1 cellular context compared by ENCODE assay signal in the genomic region with DNA sequence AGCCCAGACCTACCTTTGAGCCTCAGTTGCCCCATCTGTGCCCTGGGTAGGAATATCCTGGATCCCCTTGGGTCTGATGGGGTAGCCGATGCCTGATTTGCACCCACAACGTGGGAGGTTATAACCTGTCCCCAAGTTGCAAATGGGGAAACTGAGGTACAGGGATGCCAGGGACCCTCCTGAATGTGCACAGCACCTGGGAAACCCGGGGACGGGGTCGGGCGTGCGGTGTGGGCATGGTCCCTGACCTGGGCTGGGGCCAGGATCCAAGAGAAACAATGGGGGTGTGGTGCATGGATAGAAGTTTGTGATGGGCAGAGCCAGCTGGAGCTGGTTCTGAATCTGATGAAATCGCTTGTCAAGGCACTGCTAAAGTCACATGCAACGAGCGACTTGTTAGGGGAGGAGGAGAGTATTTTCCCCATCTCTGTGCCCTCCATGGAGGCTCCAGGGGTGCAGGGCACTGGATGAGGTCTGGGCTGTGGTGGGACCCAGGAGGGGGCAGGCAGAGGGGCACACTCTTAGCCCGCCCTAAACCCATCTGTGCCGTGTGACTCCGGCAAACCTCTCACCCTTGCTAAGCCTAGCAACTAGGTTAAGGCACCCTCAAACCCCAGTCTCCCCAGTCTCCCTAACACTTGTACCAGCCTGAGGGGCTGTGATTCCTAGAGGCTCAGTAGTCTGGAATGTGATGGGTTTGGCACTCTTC.
TF ChIP-seq lines count a peak whose summit lies in the region.

No MANE protein-coding gene starts in this region.

TF ChIP-seq in HepG2, 621 proteins besides CTCF, POLR2A, EP300 and RAD21 (continued from another document and continues in another):
- no peak for TF ChIP-seq NFRKB (IDR thresholded peaks at IDR 0.05)
- TF ChIP-seq, protein P1, sequence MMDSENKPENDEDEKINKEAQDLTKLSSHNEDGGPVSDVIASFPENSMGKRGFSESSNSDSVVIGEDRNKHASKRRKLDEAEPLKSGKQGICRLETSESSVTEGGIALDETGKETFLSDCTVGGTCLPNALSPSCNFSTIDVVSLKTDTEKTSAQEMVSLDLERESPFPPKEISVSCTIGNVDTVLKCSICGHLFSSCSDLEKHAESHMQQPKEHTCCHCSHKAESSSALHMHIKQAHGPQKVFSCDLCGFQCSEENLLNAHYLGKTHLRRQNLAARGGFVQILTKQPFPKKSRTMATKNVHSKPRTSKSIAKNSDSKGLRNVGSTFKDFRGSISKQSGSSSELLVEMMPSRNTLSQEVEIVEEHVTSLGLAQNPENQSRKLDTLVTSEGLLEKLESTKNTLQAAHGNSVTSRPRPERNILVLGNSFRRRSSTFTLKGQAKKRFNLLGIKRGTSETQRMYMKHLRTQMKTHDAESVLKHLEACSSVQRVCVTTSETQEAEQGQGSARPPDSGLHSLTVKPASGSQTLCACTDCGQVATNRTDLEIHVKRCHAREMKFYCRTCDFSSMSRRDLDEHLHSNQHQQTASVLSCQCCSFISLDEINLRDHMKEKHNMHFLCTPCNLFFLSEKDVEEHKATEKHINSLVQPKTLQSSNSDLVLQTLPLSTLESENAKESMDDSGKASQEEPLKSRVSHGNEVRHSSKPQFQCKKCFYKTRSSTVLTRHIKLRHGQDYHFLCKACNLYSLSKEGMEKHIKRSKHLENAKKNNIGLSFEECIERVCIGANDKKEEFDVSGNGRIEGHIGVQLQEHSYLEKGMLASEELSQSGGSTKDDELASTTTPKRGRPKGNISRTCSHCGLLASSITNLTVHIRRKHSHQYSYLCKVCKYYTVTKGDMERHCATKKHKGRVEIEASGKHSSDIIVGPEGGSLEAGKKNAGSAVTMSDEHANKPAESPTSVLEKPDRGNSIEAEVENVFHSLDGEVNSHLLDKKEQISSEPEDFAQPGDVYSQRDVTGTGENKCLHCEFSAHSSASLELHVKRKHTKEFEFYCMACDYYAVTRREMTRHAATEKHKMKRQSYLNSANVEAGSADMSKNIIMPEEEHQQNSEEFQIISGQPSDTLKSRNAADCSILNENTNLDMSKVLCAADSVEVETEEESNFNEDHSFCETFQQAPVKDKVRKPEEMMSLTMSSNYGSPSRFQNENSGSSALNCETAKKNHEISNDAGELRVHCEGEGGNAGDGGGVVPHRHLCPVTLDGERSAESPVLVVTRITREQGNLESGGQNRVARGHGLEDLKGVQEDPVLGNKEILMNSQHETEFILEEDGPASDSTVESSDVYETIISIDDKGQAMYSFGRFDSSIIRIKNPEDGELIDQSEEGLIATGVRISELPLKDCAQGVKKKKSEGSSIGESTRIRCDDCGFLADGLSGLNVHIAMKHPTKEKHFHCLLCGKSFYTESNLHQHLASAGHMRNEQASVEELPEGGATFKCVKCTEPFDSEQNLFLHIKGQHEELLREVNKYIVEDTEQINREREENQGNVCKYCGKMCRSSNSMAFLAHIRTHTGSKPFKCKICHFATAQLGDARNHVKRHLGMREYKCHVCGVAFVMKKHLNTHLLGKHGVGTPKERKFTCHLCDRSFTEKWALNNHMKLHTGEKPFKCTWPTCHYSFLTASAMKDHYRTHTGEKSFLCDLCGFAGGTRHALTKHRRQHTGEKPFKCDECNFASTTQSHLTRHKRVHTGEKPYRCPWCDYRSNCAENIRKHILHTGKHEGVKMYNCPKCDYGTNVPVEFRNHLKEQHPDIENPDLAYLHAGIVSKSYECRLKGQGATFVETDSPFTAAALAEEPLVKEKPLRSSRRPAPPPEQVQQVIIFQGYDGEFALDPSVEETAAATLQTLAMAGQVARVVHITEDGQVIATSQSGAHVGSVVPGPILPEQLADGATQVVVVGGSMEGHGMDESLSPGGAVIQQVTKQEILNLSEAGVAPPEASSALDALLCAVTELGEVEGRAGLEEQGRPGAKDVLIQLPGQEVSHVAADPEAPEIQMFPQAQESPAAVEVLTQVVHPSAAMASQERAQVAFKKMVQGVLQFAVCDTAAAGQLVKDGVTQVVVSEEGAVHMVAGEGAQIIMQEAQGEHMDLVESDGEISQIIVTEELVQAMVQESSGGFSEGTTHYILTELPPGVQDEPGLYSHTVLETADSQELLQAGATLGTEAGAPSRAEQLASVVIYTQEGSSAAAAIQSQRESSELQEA (CRISPR knock-in tag; IDR thresholded peaks at IDR 0.05; ENCODE audit: not compliant biosample characterization): no peak
- TF ChIP-seq, protein P2, sequence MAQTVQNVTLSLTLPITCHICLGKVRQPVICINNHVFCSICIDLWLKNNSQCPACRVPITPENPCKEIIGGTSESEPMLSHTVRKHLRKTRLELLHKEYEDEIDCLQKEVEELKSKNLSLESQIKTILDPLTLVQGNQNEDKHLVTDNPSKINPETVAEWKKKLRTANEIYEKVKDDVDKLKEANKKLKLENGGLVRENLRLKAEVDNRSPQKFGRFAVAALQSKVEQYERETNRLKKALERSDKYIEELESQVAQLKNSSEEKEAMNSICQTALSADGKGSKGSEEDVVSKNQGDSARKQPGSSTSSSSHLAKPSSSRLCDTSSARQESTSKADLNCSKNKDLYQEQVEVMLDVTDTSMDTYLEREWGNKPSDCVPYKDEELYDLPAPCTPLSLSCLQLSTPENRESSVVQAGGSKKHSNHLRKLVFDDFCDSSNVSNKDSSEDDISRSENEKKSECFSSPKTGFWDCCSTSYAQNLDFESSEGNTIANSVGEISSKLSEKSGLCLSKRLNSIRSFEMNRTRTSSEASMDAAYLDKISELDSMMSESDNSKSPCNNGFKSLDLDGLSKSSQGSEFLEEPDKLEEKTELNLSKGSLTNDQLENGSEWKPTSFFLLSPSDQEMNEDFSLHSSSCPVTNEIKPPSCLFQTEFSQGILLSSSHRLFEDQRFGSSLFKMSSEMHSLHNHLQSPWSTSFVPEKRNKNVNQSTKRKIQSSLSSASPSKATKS (CRISPR knock-in tag; IDR thresholded peaks at IDR 0.05): peak; percentile 38; the same call in 1 of the 2 replicates
- TF ChIP-seq, protein P3, sequence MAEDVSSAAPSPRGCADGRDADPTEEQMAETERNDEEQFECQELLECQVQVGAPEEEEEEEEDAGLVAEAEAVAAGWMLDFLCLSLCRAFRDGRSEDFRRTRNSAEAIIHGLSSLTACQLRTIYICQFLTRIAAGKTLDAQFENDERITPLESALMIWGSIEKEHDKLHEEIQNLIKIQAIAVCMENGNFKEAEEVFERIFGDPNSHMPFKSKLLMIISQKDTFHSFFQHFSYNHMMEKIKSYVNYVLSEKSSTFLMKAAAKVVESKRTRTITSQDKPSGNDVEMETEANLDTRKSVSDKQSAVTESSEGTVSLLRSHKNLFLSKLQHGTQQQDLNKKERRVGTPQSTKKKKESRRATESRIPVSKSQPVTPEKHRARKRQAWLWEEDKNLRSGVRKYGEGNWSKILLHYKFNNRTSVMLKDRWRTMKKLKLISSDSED (CRISPR knock-in tag; IDR thresholded peaks at IDR 0.05): no peak
- TF ChIP-seq, protein P4, sequence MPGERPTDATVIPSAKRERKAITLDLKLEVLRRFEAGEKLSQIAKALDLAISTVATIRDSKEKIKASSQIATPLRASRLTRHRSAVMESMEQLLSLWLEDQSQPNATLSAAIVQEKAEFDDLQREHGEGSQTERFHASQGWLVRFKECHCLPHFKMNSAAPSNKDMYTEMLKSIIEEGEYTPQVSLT (CRISPR knock-in tag; IDR thresholded peaks at IDR 0.05; ENCODE audit: borderline replicate concordance, low read depth): no peak
- TF ChIP-seq RXRB (CRISPR knock-in tag; IDR thresholded peaks at IDR 0.05; ENCODE audit: borderline replicate concordance): 0 out of 2 replicates have a peak, but pooled peaks have one; percentile 15
- TF ChIP-seq, protein P5, sequence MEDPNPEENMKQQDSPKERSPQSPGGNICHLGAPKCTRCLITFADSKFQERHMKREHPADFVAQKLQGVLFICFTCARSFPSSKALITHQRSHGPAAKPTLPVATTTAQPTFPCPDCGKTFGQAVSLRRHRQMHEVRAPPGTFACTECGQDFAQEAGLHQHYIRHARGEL (CRISPR knock-in tag; IDR thresholded peaks at IDR 0.05): no peak
- 0 out of 2 replicates have a peak, but pooled peaks have one; percentile 61 for TF ChIP-seq ZNF235 (CRISPR knock-in tag; IDR thresholded peaks at IDR 0.05; ENCODE audit: borderline replicate concordance)
- no peak for TF ChIP-seq SRSF4 (IDR thresholded peaks at IDR 0.05; ENCODE audit: low read depth, low read length, poor library complexity, severe bottlenecking)
- no peak for TF ChIP-seq ZNF251 (CRISPR knock-in tag; IDR thresholded peaks at IDR 0.05)
- TF ChIP-seq ZNF446 (CRISPR knock-in tag; IDR thresholded peaks at IDR 0.05): no peak
- peak; percentile 52; the same call in 1 of the 2 replicates for TF ChIP-seq ZNF724P (CRISPR knock-in tag; IDR thresholded peaks at IDR 0.05; ENCODE audit: borderline replicate concordance)
- TF ChIP-seq, protein P6, sequence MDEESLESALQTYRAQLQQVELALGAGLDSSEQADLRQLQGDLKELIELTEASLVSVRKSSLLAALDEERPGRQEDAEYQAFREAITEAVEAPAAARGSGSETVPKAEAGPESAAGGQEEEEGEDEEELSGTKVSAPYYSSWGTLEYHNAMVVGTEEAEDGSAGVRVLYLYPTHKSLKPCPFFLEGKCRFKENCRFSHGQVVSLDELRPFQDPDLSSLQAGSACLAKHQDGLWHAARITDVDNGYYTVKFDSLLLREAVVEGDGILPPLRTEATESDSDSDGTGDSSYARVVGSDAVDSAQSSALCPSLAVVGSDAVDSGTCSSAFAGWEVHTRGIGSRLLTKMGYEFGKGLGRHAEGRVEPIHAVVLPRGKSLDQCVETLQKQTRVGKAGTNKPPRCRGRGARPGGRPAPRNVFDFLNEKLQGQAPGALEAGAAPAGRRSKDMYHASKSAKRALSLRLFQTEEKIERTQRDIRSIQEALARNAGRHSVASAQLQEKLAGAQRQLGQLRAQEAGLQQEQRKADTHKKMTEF (CRISPR knock-in tag; IDR thresholded peaks at IDR 0.05): no peak
- peak; percentile 65; the same call in 1 of the 2 replicates for TF ChIP-seq TMF1 (CRISPR knock-in tag; IDR thresholded peaks at IDR 0.05; ENCODE audit: low read depth)
- TF ChIP-seq ZNF101 (CRISPR knock-in tag; IDR thresholded peaks at IDR 0.05; ENCODE audit: borderline replicate concordance, low read depth): no peak
- TF ChIP-seq TGIF2 (CRISPR knock-in tag; IDR thresholded peaks at IDR 0.05): no peak; the same call in 1 of the 2 replicates
- TF ChIP-seq NFKB2 (CRISPR knock-in tag; IDR thresholded peaks at IDR 0.05; ENCODE audit: borderline replicate concordance): no peak
- TF ChIP-seq, protein P7, sequence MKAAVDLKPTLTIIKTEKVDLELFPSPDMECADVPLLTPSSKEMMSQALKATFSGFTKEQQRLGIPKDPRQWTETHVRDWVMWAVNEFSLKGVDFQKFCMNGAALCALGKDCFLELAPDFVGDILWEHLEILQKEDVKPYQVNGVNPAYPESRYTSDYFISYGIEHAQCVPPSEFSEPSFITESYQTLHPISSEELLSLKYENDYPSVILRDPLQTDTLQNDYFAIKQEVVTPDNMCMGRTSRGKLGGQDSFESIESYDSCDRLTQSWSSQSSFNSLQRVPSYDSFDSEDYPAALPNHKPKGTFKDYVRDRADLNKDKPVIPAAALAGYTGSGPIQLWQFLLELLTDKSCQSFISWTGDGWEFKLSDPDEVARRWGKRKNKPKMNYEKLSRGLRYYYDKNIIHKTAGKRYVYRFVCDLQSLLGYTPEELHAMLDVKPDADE (CRISPR knock-in tag; IDR thresholded peaks at IDR 0.05): no peak
- TF ChIP-seq, protein P8, sequence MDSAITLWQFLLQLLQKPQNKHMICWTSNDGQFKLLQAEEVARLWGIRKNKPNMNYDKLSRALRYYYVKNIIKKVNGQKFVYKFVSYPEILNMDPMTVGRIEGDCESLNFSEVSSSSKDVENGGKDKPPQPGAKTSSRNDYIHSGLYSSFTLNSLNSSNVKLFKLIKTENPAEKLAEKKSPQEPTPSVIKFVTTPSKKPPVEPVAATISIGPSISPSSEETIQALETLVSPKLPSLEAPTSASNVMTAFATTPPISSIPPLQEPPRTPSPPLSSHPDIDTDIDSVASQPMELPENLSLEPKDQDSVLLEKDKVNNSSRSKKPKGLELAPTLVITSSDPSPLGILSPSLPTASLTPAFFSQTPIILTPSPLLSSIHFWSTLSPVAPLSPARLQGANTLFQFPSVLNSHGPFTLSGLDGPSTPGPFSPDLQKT (CRISPR knock-in tag; IDR thresholded peaks at IDR 0.05; ENCODE audit: borderline replicate concordance): no peak
- TF ChIP-seq FOXC1 (CRISPR knock-in tag; IDR thresholded peaks at IDR 0.05; ENCODE audit: borderline replicate concordance): no peak
- TF ChIP-seq, protein P9, sequence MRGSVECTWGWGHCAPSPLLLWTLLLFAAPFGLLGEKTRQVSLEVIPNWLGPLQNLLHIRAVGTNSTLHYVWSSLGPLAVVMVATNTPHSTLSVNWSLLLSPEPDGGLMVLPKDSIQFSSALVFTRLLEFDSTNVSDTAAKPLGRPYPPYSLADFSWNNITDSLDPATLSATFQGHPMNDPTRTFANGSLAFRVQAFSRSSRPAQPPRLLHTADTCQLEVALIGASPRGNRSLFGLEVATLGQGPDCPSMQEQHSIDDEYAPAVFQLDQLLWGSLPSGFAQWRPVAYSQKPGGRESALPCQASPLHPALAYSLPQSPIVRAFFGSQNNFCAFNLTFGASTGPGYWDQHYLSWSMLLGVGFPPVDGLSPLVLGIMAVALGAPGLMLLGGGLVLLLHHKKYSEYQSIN (CRISPR knock-in tag; IDR thresholded peaks at IDR 0.05; ENCODE audit: borderline replicate concordance): no peak
- TF ChIP-seq ZNF879 (CRISPR knock-in tag; IDR thresholded peaks at IDR 0.05): no peak
- TF ChIP-seq, protein P10, sequence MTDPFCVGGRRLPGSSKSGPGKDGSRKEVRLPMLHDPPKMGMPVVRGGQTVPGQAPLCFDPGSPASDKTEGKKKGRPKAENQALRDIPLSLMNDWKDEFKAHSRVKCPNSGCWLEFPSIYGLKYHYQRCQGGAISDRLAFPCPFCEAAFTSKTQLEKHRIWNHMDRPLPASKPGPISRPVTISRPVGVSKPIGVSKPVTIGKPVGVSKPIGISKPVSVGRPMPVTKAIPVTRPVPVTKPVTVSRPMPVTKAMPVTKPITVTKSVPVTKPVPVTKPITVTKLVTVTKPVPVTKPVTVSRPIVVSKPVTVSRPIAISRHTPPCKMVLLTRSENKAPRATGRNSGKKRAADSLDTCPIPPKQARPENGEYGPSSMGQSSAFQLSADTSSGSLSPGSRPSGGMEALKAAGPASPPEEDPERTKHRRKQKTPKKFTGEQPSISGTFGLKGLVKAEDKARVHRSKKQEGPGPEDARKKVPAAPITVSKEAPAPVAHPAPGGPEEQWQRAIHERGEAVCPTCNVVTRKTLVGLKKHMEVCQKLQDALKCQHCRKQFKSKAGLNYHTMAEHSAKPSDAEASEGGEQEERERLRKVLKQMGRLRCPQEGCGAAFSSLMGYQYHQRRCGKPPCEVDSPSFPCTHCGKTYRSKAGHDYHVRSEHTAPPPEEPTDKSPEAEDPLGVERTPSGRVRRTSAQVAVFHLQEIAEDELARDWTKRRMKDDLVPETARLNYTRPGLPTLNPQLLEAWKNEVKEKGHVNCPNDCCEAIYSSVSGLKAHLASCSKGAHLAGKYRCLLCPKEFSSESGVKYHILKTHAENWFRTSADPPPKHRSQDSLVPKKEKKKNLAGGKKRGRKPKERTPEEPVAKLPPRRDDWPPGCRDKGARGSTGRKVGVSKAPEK (CRISPR knock-in tag; IDR thresholded peaks at IDR 0.05; ENCODE audit: borderline replicate concordance): no peak
- TF ChIP-seq ZNF7 (CRISPR knock-in tag; IDR thresholded peaks at IDR 0.05): no peak
- TF ChIP-seq SMAD3 (CRISPR knock-in tag; IDR thresholded peaks at IDR 0.05): no peak
- TF ChIP-seq ZFP90 (CRISPR knock-in tag; IDR thresholded peaks at IDR 0.05; ENCODE audit: borderline replicate concordance): no peak
- no peak for TF ChIP-seq ZFX (CRISPR knock-in tag; IDR thresholded peaks at IDR 0.05; ENCODE audit: low read depth)
- TF ChIP-seq NCOA5 (CRISPR knock-in tag; IDR thresholded peaks at IDR 0.05): no peak
- no peak for TF ChIP-seq ETV5 (CRISPR knock-in tag; IDR thresholded peaks at IDR 0.05; ENCODE audit: borderline replicate concordance)
- TF ChIP-seq BRCA1 (CRISPR knock-in tag; IDR thresholded peaks at IDR 0.05): no peak; the same call in 1 of the 2 replicates
- TF ChIP-seq ZNF136 (CRISPR knock-in tag; IDR thresholded peaks at IDR 0.05; ENCODE audit: low read depth): peak; percentile 7; the same call in 1 of the 2 replicates
- no peak for TF ChIP-seq TCF7 (IDR thresholded peaks at IDR 0.05; ENCODE audit: low read depth)
- TF ChIP-seq ZNF629 (CRISPR knock-in tag; conservative IDR thresholded peaks at IDR 0.05): no peak
